ENCODE assay signal across 11 cellular contexts in genomic region chr1:48619529-48619928, GRCh38.
DNase-seq lines count a peak whose midpoint lies in the region; ATAC-seq and TF ChIP-seq lines count a peak whose summit lies in the region.
"Had no signal": no experiment of that assay in that cellular context is flagged by ENCODE, and none has a peak within 500 bp of the region (broad histone marks: within the 10 kb centered on the region; RNA-seq: fewer than 3 reads in every experiment).

No MANE protein-coding gene starts in this region.

- DNase-seq in NT2/D1 (ENCODE audit: low read depth, low spot score) (peak; percentile 60), epithelial cell of proximal tubule (ENCODE audit: low read depth) (no peak), neural crest cell (ENCODE audit: low read depth, low spot score) (peak; percentile 28), immature natural killer cell (no peak), coronary artery (ENCODE audit: low spot score) (no peak)
- DNase-seq: activated T-cell treated with anti-CD3 and anti-CD28 coated beads, Interleukin-2, amount 50 U/mL, for 4 hours; lower lobe of right lung; SW 1271 had no signal

- H3K36me3 Mint-ChIP-seq in neural crest cell (ENCODE audit: low read depth) (no peaks in the 10 kb centered on the region), immature natural killer cell (no peaks in the 10 kb centered on the region)

- no peaks in the 10 kb centered on the region for H3K27me3 ChIP-seq in NT2/D1 (ENCODE audit: insufficient read depth, insufficient read length)

- no peaks in the 10 kb centered on the region for H3K9me3 Mint-ChIP-seq in neural crest cell
- H3K9me3 Mint-ChIP-seq in immature natural killer cell = peaks cover 0 to 6% (median 0%) of the 10 kb centered on the region in 6 donors
- H3K9me3 Mint-ChIP-seq: activated T-cell treated with anti-CD3 and anti-CD28 coated beads, Interleukin-2, amount 50 U/mL, for 4 hours had no signal

- no peak for ATAC-seq in HG02571 (IDR thresholded peaks at IDR 0.05; ENCODE audit: unreplicated experiment)
- no peak for ATAC-seq in HG02870 (IDR thresholded peaks at IDR 0.05; ENCODE audit: unreplicated experiment)
- ATAC-seq: activated T-cell treated with anti-CD3 and anti-CD28 coated beads, Interleukin-2, amount 50 U/mL, for 4 hours; lower lobe of right lung had no signal

- H3K4me1 ChIP-seq in ES-I3 (ENCODE audit: insufficient read depth, low read length) (peaks cover 14% of the 10 kb centered on the region), NT2/D1 (ENCODE audit: insufficient read depth, insufficient read length) (no peaks in the 10 kb centered on the region)
- H3K4me1 ChIP-seq: lower lobe of right lung had no signal

- peaks cover 17% of the 10 kb centered on the region for H3K27me3 Mint-ChIP-seq in neural crest cell (ENCODE audit: low read depth)
- H3K27me3 Mint-ChIP-seq in immature natural killer cell (ENCODE audit: low read depth in 3 of 3) = peaks cover 0 to 3% (median 1%) of the 10 kb centered on the region in 3 donors

- H3K9me3 ChIP-seq in ES-I3 (ENCODE audit: control insufficient read depth, insufficient read depth, low read length) (no peaks in the 10 kb centered on the region), NT2/D1 (ENCODE audit: insufficient read depth, low read length) (no peaks in the 10 kb centered on the region)
- H3K9me3 ChIP-seq: lower lobe of right lung had no signal

- H3K4me1 Mint-ChIP-seq in neural crest cell (peaks cover 9% of the 10 kb centered on the region), immature natural killer cell (peaks cover 13 to 17% of the 10 kb centered on the region in 2 donors)

- H3K4me3 Mint-ChIP-seq in neural crest cell (no peak overlapping the region), immature natural killer cell (no peak overlapping the region)
- H3K4me3 Mint-ChIP-seq: activated T-cell treated with anti-CD3 and anti-CD28 coated beads, Interleukin-2, amount 50 U/mL, for 4 hours had no signal

- H3K4me3 ChIP-seq in NT2/D1 (ENCODE audit: insufficient read length, low read depth) (no peak overlapping the region), epithelial cell of proximal tubule (ENCODE audit: low read depth, low read length) (peak overlapping the region; percentile 19), coronary artery (no peak overlapping the region)
- H3K4me3 ChIP-seq: lower lobe of right lung had no signal

- no peaks in the 10 kb centered on the region for H3K36me3 ChIP-seq in ES-I3 (ENCODE audit: insufficient read depth, low read length)
- no peaks in the 10 kb centered on the region for H3K36me3 ChIP-seq in NT2/D1 (ENCODE audit: insufficient read depth, insufficient read length, low read length)
- H3K36me3 ChIP-seq: lower lobe of right lung had no signal

- TF ChIP-seq CTCF in epithelial cell of proximal tubule (conservative IDR thresholded peaks at IDR 0.05; ENCODE audit: low read depth, low read length) (no peak), neural crest cell (conservative IDR thresholded peaks at IDR 0.05) (no peak), coronary artery (IDR thresholded peaks at IDR 0.05) (no peak)

- H3K9ac ChIP-seq in ES-I3 (ENCODE audit: low read depth, low read length) (peak overlapping the region; percentile 49; the same call in 1 of the 2 replicates), NT2/D1 (ENCODE audit: insufficient read length, low read depth) (no peak overlapping the region)

- H3K27ac Mint-ChIP-seq in neural crest cell (ENCODE audit: unreplicated experiment) (no peak overlapping the region), immature natural killer cell (no peak overlapping the region)

- H3K27ac ChIP-seq in coronary artery = no peak overlapping the region
- H3K27ac ChIP-seq: lower lobe of right lung had no signal

Comparison
In these comparisons a context has a peak if more than half of its experiments do, and no peak if none do; other contexts are left out.
1. DNase-seq: peak in NT2/D1 (single experiment) and neural crest cell (single experiment); none in epithelial cell of proximal tubule (single experiment), immature natural killer cell (0 of 3) and coronary artery (single experiment).